36 cellular contexts compared by ENCODE assay signal in genomic region chr2:126878601-126879000, GRCh38. TPM values are rescaled to one million over a fixed set of nuclear protein-coding genes. Genes with fewer than 3 reads are reported as not detected.
"Had no signal": no experiment of that assay in that cellular context is flagged by ENCODE, and none has a peak within 500 bp of the region (broad histone marks: within the 10 kb centered on the region; RNA-seq: fewer than 3 reads in every experiment).

No MANE protein-coding gene starts in this region.

- H3K27ac Mint-ChIP-seq: activated CD4-positive, alpha-beta memory T cell treated with anti-CD3 and anti-CD28 coated beads, Interleukin-2, amount 10 ng/mL, durations not matched to agents 7 days and 5 days; activated CD4-positive, alpha-beta T cell treated with anti-CD3 and anti-CD28 coated beads, Interleukin-2, amount 10 ng/mL, durations not matched to agents 7 days and 5 days; activated naive CD4-positive, alpha-beta T cell treated with anti-CD3 and anti-CD28 coated beads, Interleukin-2, amount 10 ng/mL, durations not matched to agents 7 days and 5 days; activated naive CD4-positive, alpha-beta T cell treated with anti-CD3 and anti-CD28 coated beads, Interleukin-2, amount 50 U/mL, for 72 hours; activated naive CD8-positive, alpha-beta T cell treated with anti-CD3 and anti-CD28 coated beads, Interleukin-2, amount 10 ng/mL, durations not matched to agents 7 days and 5 days; activated T-helper 1 cell treated with anti-CD3 and anti-CD28 coated beads, Interleukin-12 subunit alpha, Interleukin-12 subunit beta, Interleukin-2, Interleukin-4 antibody, amounts not matched to agents 30 ng/mL and 10 ng/mL and 1 ng/mL, durations not matched to agents 14 hours and 24 hours and 36 hours; activated T-helper 2 cell treated with anti-CD3 and anti-CD28 coated beads, Interferon-gamma antibody, Interleukin-2, Interleukin-4, amounts not matched to agents 10 μg/mL and 5 μg/mL and 100 μg/mL, durations not matched to agents 14 hours and 24 hours and 36 hours; brain; dendritic cell treated with granulocyte-macrophage colony-stimulating factor and Interleukin-4, amounts not matched to agents 40 ng/mL and 50 ng/mL, for 4 days; effector memory CD8-positive, alpha-beta T cell; T-helper 17 cell; T-helper 2 cell treated with Interferon-gamma antibody and Interleukin-4, amounts not matched to agents 5 μg/mL and 100 μg/mL, for 36 hours; WTC11 had no signal

- H3K36me3 Mint-ChIP-seq: activated naive CD4-positive, alpha-beta T cell treated with anti-CD3 and anti-CD28 coated beads, Interleukin-2, amount 10 ng/mL, durations not matched to agents 7 days and 5 days; activated naive CD8-positive, alpha-beta T cell treated with anti-CD3 and anti-CD28 coated beads, Interleukin-2, amount 10 ng/mL, durations not matched to agents 7 days and 5 days; brain had no signal

- DNase-seq: activated CD4-positive, alpha-beta memory T cell treated with anti-CD3 and anti-CD28 coated beads, Interleukin-2, amount 10 ng/mL, durations not matched to agents 7 days and 5 days; activated CD4-positive, alpha-beta T cell treated with anti-CD3 and anti-CD28 coated beads for 1 hour; activated CD4-positive, alpha-beta T cell treated with anti-CD3 and anti-CD28 coated beads for 4 hours; activated CD4-positive, alpha-beta T cell treated with anti-CD3 and anti-CD28 coated beads, Interleukin-2, amount 10 ng/mL, durations not matched to agents 7 days and 5 days; activated CD4-positive, alpha-beta T cell treated with anti-CD3 and anti-CD28 coated beads, Interleukin-2, amount 50 U/mL, for 4 hours; activated effector memory CD4-positive, alpha-beta T cell treated with anti-CD3 and anti-CD28 coated beads, Interleukin-2, amount 50 U/mL, for 16 hours; activated naive CD4-positive, alpha-beta T cell treated with anti-CD3 and anti-CD28 coated beads, Interleukin-2, amount 10 ng/mL, durations not matched to agents 7 days and 5 days; activated naive CD8-positive, alpha-beta T cell treated with anti-CD3 and anti-CD28 coated beads, Interleukin-2, amount 10 ng/mL, durations not matched to agents 7 days and 5 days; activated T-cell treated with anti-CD3 and anti-CD28 coated beads, Interleukin-2, amount 50 U/mL, for 1 hour; activated T-cell treated with anti-CD3 and anti-CD28 coated beads, Interleukin-2, amount 50 U/mL, for 48 hours; colonic mucosa; effector CD4-positive, alpha-beta T cell; effector memory CD8-positive, alpha-beta T cell; foreskin keratinocyte; heart right ventricle; T-helper 1 cell; T-helper 17 cell; T1000 had no signal

- H3K4me1 ChIP-seq: ascending aorta, breast epithelium, colonic mucosa, foreskin keratinocyte, gastroesophageal sphincter, heart right ventricle had no signal

- H3K4me3 Mint-ChIP-seq: activated CD4-positive, alpha-beta memory T cell treated with anti-CD3 and anti-CD28 coated beads, Interleukin-2, amount 10 ng/mL, durations not matched to agents 7 days and 5 days; activated CD4-positive, alpha-beta T cell treated with anti-CD3 and anti-CD28 coated beads, Interleukin-2, amount 10 ng/mL, durations not matched to agents 7 days and 5 days; activated naive CD4-positive, alpha-beta T cell treated with anti-CD3 and anti-CD28 coated beads, Interleukin-2, amount 10 ng/mL, durations not matched to agents 7 days and 5 days; activated naive CD8-positive, alpha-beta T cell treated with anti-CD3 and anti-CD28 coated beads, Interleukin-2, amount 10 ng/mL, durations not matched to agents 7 days and 5 days; activated T-helper 1 cell treated with anti-CD3 and anti-CD28 coated beads, Interleukin-12 subunit alpha, Interleukin-12 subunit beta, Interleukin-2, Interleukin-4 antibody, amounts not matched to agents 30 ng/mL and 10 ng/mL and 1 ng/mL, durations not matched to agents 14 hours and 24 hours and 36 hours; brain; central memory CD8-positive, alpha-beta T cell; dendritic cell treated with granulocyte-macrophage colony-stimulating factor and Interleukin-4, amounts not matched to agents 40 ng/mL and 50 ng/mL, for 4 days; effector memory CD8-positive, alpha-beta T cell; T-helper 17 cell; T-helper 2 cell treated with Interferon-gamma antibody and Interleukin-4, amounts not matched to agents 5 μg/mL and 100 μg/mL, for 36 hours; WTC11 had no signal

- H3K36me3 ChIP-seq: ascending aorta, breast epithelium, cardiac muscle cell, colonic mucosa, gastroesophageal sphincter, heart right ventricle had no signal

- H3K27me3 Mint-ChIP-seq: activated CD4-positive, alpha-beta T cell treated with anti-CD3 and anti-CD28 coated beads, Interleukin-2, amount 10 ng/mL, durations not matched to agents 7 days and 5 days; activated naive CD4-positive, alpha-beta T cell treated with anti-CD3 and anti-CD28 coated beads, Interleukin-2, amount 10 ng/mL, durations not matched to agents 7 days and 5 days; central memory CD8-positive, alpha-beta T cell; dendritic cell treated with granulocyte-macrophage colony-stimulating factor and Interleukin-4, amounts not matched to agents 40 ng/mL and 50 ng/mL, for 4 days; effector memory CD8-positive, alpha-beta T cell; T-helper 17 cell had no signal

- H3K9me3 ChIP-seq: ascending aorta, colonic mucosa had no signal

- H3K27ac ChIP-seq: ascending aorta, breast epithelium, cardiac muscle cell, colonic mucosa, dorsolateral prefrontal cortex, foreskin keratinocyte, gastroesophageal sphincter, heart right ventricle, hepatocyte, VCaP had no signal

- H3K4me3 ChIP-seq: ascending aorta, breast epithelium, cardiac muscle cell, colonic mucosa, dorsolateral prefrontal cortex, gastroesophageal sphincter, heart right ventricle, hepatocyte had no signal

- H3K4me1 Mint-ChIP-seq: activated CD4-positive, alpha-beta memory T cell treated with anti-CD3 and anti-CD28 coated beads, Interleukin-2, amount 10 ng/mL, durations not matched to agents 7 days and 5 days; activated CD4-positive, alpha-beta T cell treated with anti-CD3 and anti-CD28 coated beads, Interleukin-2, amount 10 ng/mL, durations not matched to agents 7 days and 5 days; activated naive CD4-positive, alpha-beta T cell treated with anti-CD3 and anti-CD28 coated beads, Interleukin-2, amount 10 ng/mL, durations not matched to agents 7 days and 5 days; activated naive CD8-positive, alpha-beta T cell treated with anti-CD3 and anti-CD28 coated beads, Interleukin-2, amount 10 ng/mL, durations not matched to agents 7 days and 5 days; central memory CD8-positive, alpha-beta T cell; T-helper 17 cell had no signal

- H3K27me3 ChIP-seq: ascending aorta, breast epithelium, cardiac muscle cell, colonic mucosa, dorsolateral prefrontal cortex, foreskin keratinocyte, gastroesophageal sphincter, hepatocyte had no signal

RNA-seq across cellular contexts. Expression of gene TEX51, which starts 20.1 kb away (rescaled TPM):
- total RNA-seq: activated CD4-positive, alpha-beta memory T cell treated with anti-CD3 and anti-CD28 coated beads, Interleukin-2, amount 10 ng/mL, durations not matched to agents 7 days and 5 days; activated CD4-positive, alpha-beta T cell treated with anti-CD3 and anti-CD28 coated beads, Interleukin-2, amount 10 ng/mL, durations not matched to agents 7 days and 5 days; activated naive CD4-positive, alpha-beta T cell treated with anti-CD3 and anti-CD28 coated beads, Interleukin-2, amount 50 U/mL, for 72 hours; activated naive CD8-positive, alpha-beta T cell treated with anti-CD3 and anti-CD28 coated beads, Interleukin-2, amount 10 ng/mL, durations not matched to agents 7 days and 5 days; activated T-helper 1 cell treated with anti-CD3 and anti-CD28 coated beads, Interleukin-12 subunit alpha, Interleukin-12 subunit beta, Interleukin-2, Interleukin-4 antibody, amounts not matched to agents 30 ng/mL and 10 ng/mL and 1 ng/mL, durations not matched to agents 14 hours and 24 hours and 36 hours; activated T-helper 2 cell treated with anti-CD3 and anti-CD28 coated beads, Interferon-gamma antibody, Interleukin-2, Interleukin-4, amounts not matched to agents 10 μg/mL and 5 μg/mL and 100 μg/mL, durations not matched to agents 14 hours and 24 hours and 36 hours; ascending aorta; breast epithelium; cardiac muscle cell; colonic mucosa; dorsolateral prefrontal cortex; epithelial cell of proximal tubule; esophagus mucosa; foreskin keratinocyte; gastroesophageal sphincter; glomerular endothelial cell; heart right ventricle; hepatocyte; T-helper 17 cell; WTC11 had no signal
